ENCODE assay signal across 33 cellular contexts in genomic region chr4:131192318-131192717, GRCh38.
"Had no signal": no experiment of that assay in that cellular context is flagged by ENCODE, and none has a peak within 500 bp of the region (broad histone marks: within the 10 kb centered on the region; RNA-seq: fewer than 3 reads in every experiment).

No MANE protein-coding gene starts in this region.

- H3K4me3 ChIP-seq: adrenal gland, body of pancreas, cardiac muscle cell, colonic mucosa, esophagus muscularis mucosa, gastrocnemius medialis, heart left ventricle had no signal

- H3K36me3 ChIP-seq: adrenal gland, cardiac muscle cell, colonic mucosa, esophagus muscularis mucosa, gastrocnemius medialis, heart left ventricle, WERI-Rb-1 had no signal

- H3K9me3 ChIP-seq: adrenal gland, body of pancreas, colonic mucosa, esophagus muscularis mucosa, gastrocnemius medialis had no signal

- H3K27me3 ChIP-seq: adrenal gland, body of pancreas, cardiac muscle cell, colonic mucosa, esophagus muscularis mucosa, foreskin keratinocyte, gastrocnemius medialis, heart left ventricle had no signal

- H3K4me1 ChIP-seq: adrenal gland, body of pancreas, colonic mucosa, esophagus muscularis mucosa, foreskin keratinocyte, gastrocnemius medialis, heart left ventricle had no signal

- H3K27ac ChIP-seq: adrenal gland, body of pancreas, cardiac muscle cell, colonic mucosa, esophagus muscularis mucosa, foreskin keratinocyte, gastrocnemius medialis, heart left ventricle, WERI-Rb-1 had no signal

- ATAC-seq: activated CD4-positive, alpha-beta T cell treated with anti-CD3 and anti-CD28 coated beads for 36 hours; activated CD8-positive, alpha-beta memory T cell treated with anti-CD3 and anti-CD28 coated beads, Interleukin-2, amount 10 ng/mL, durations not matched to agents 7 days and 5 days; activated CD8-positive, alpha-beta T cell treated with anti-CD3 and anti-CD28 coated beads, Interleukin-2, amount 10 ng/mL, durations not matched to agents 7 days and 5 days; activated naive CD8-positive, alpha-beta T cell treated with anti-CD3 and anti-CD28 coated beads, Interleukin-2, amount 50 U/mL, for 24 hours; body of pancreas; foreskin keratinocyte; gastrocnemius medialis; heart left ventricle; T-helper 17 cell had no signal

- DNase-seq: activated CD4-positive, alpha-beta memory T cell treated with anti-CD3 and anti-CD28 coated beads for 36 hours; activated CD4-positive, alpha-beta T cell treated with anti-CD3 and anti-CD28 coated beads for 36 hours; activated CD4-positive, alpha-beta T cell treated with anti-CD3 and anti-CD28 coated beads, Interleukin-2, amount 10 ng/mL, durations not matched to agents 24 days and 14 days; activated CD4-positive, CD25-positive, alpha-beta regulatory T cell; activated CD4-positive, CD25-positive, alpha-beta regulatory T cell treated with anti-CD3 and anti-CD28 coated beads, Interleukin-2, amount 50 U/mL, for 72 hours; activated CD8-positive, alpha-beta memory T cell treated with anti-CD3 and anti-CD28 coated beads, Interleukin-2, amount 10 ng/mL, durations not matched to agents 7 days and 5 days; activated CD8-positive, alpha-beta memory T cell treated with anti-CD3 and anti-CD28 coated beads, Interleukin-2, amount 50 U/mL, for 4 hours; activated CD8-positive, alpha-beta T cell treated with anti-CD3 and anti-CD28 coated beads, Interleukin-2, amount 10 ng/mL, durations not matched to agents 7 days and 5 days; activated effector memory CD4-positive, alpha-beta T cell treated with anti-CD3 and anti-CD28 coated beads, Interleukin-2, amount 50 U/mL, for 16 hours; activated naive CD4-positive, alpha-beta T cell treated with anti-CD3 and anti-CD28 coated beads for 36 hours; activated naive CD8-positive, alpha-beta T cell treated with anti-CD3 and anti-CD28 coated beads for 36 hours; activated naive CD8-positive, alpha-beta T cell treated with anti-CD3 and anti-CD28 coated beads, Interleukin-2, amount 50 U/mL, for 24 hours; activated T-cell treated with anti-CD3 and anti-CD28 coated beads, Interleukin-2, amount 50 U/mL, for 1 hour; activated T-cell treated with anti-CD3 and anti-CD28 coated beads, Interleukin-2, amount 50 U/mL, for 48 hours; adrenal gland; amygdala; aorta; body of pancreas; central memory CD4-positive, alpha-beta T cell; cerebellar nuclear complex; colonic mucosa; effector CD8-positive, alpha-beta T cell; erythroblast; foreskin keratinocyte; gastrocnemius medialis; glutamatergic neuron; heart left ventricle; T-helper 1 cell; T-helper 17 cell; T1000; WERI-Rb-1 had no signal
